In genomic region chr4:78460368-78460767, GRCh38 we compare ENCODE assay signal across 1 cellular context.
TF ChIP-seq lines count a peak whose summit lies in the region.

No MANE protein-coding gene starts in this region.

TF ChIP-seq in HepG2, 621 proteins besides CTCF, POLR2A, EP300 and RAD21 (continued from another document):
- TF ChIP-seq ZNF282 (IDR thresholded peaks at IDR 0.05; ENCODE audit: partially characterized antibody) (no peak), CEBPG (CRISPR knock-in tag; IDR thresholded peaks at IDR 0.05) (peak; percentile 23; the same call in 1 of the 2 replicates), ZNF777 (CRISPR knock-in tag; IDR thresholded peaks at IDR 0.05) (no peak), ZNF160 (CRISPR knock-in tag; IDR thresholded peaks at IDR 0.05) (no peak), MAFF (IDR thresholded peaks at IDR 0.05; ENCODE audit: low read depth, low read length) (peak; percentile 29; the same call in 1 of the 2 replicates)
